In genomic region chr17:44825236-44825635, GRCh38 we compare ENCODE assay signal across 17 cellular contexts. TPM values are rescaled to one million over a fixed set of nuclear protein-coding genes. Genes with fewer than 3 reads are reported as not detected.
A peak's percentile ranks its signal among the peaks of the same experiment; 100 is the strongest.
DNase-seq lines count a peak whose midpoint lies in the region; ATAC-seq and TF ChIP-seq lines count a peak whose summit lies in the region.
"Not testable (repeated sequence)": the region's sequence is repeated elsewhere in the genome, so short reads cannot be mapped to it uniquely, and the experiment has no call there.
"Had no signal": no experiment of that assay in that cellular context is flagged by ENCODE, and none has a peak within 500 bp of the region (broad histone marks: within the 10 kb centered on the region; RNA-seq: fewer than 3 reads in every experiment).

No MANE protein-coding gene starts in this region.

- H3K27ac ChIP-seq in Panc1 (ENCODE audit: low read length) (peak overlapping the region; percentile 97; the same call in 1 of the 2 replicates), epithelial cell of prostate (peak overlapping the region; percentile 79), left ventricle myocardium inferior (replicated peaks) (peak overlapping the region; percentile 94)
- H3K27ac ChIP-seq in trophoblast cell (ENCODE audit: low read depth, low read length); spleen: not testable (repeated sequence)

- BruUV-seq in Panc1 (replicated peaks; lab: Mats Ljungman, UMichigan): not testable (repeated sequence)

- H3K18ac ChIP-seq in trophoblast cell (ENCODE audit: low read length): not testable (repeated sequence)

- not testable (repeated sequence) for H2AFZ ChIP-seq in trophoblast cell (ENCODE audit: insufficient read depth, low read length, poor library complexity)

- H3K4me3 ChIP-seq in Panc1 (ENCODE audit: low read depth in 2 of 2, low read length in 2 of 2); left ventricle myocardium inferior; trophoblast cell (ENCODE audit: low read depth, low read length); spleen: not testable (repeated sequence)

- H2BK120ac ChIP-seq in trophoblast cell (ENCODE audit: insufficient read depth, low read length, poor library complexity): not testable (repeated sequence)

- H3K4me2 ChIP-seq in trophoblast cell (ENCODE audit: low read length): not testable (repeated sequence)

- TF ChIP-seq POLR2A in spleen (IDR thresholded peaks at IDR 0.05): not testable (repeated sequence)

- H3K14ac ChIP-seq in trophoblast cell (ENCODE audit: low read length): not testable (repeated sequence)

- WGBS in trophoblast cell (ENCODE audit: extremely low coverage, insufficient coverage, insufficient read length): no CpG with 5 or more reads among the region's 9 CpGs
- WGBS in spleen, 5 donors: 93 to 99% (median 95%) methylated on average over 9 of the region's 9 CpGs

- not testable (repeated sequence) for ATAC-seq in Panc1

- H3K79me1 ChIP-seq in trophoblast cell (ENCODE audit: low read length): peaks cover 10% of the 10 kb centered on the region

- not testable (repeated sequence) for H2BK12ac ChIP-seq in trophoblast cell (ENCODE audit: low read length)

- H3K36me3 ChIP-seq in Panc1 (ENCODE audit: control insufficient read depth, insufficient read depth, low read length); left ventricle myocardium inferior; trophoblast cell (ENCODE audit: control insufficient read depth in 1 of 2, insufficient read depth in 2 of 2, low read length in 2 of 2); spleen: not testable (repeated sequence)

- H4K8ac ChIP-seq in trophoblast cell (ENCODE audit: low read depth, low read length): not testable (repeated sequence)

- H3K9ac ChIP-seq in trophoblast cell (ENCODE audit: low read length): not testable (repeated sequence)

- not testable (repeated sequence) for H3K9me3 ChIP-seq in Panc1 (ENCODE audit: control insufficient read depth, insufficient read depth, low read depth, low read length); left ventricle myocardium inferior (replicated peaks); trophoblast cell (ENCODE audit: insufficient read depth, low read depth, low read length); spleen

- H2AK5ac ChIP-seq in trophoblast cell (ENCODE audit: low read length): not testable (repeated sequence)

- not testable (repeated sequence) for H4K12ac ChIP-seq in trophoblast cell (ENCODE audit: low read depth, low read length)

- in situ Hi-C loops in Panc1 (cut with HindIII; ENCODE audit: low pct_unique_long_range_greater_than_20kb, low sequenced_read_pairs): not testable (repeated sequence)

- peaks cover 13% of the 10 kb centered on the region for H3K79me2 ChIP-seq in trophoblast cell (ENCODE audit: control insufficient read depth, insufficient read depth, low read length, poor library complexity)

- POLR2A ChIA-PET in Panc1 (lab: Charles Lee): not testable (repeated sequence)

- DNase-seq in ELF-1 (ENCODE audit: low read depth, low spot score) (peak; percentile 16), trophoblast cell (peak; percentile 65 to 76), spleen (peak; percentile 9)
- DNase-seq in Panc1 (ENCODE audit: low read depth, low spot score); epithelial cell of prostate (ENCODE audit: low read depth, low spot score); left ventricle myocardium inferior: not testable (repeated sequence)

- not testable (repeated sequence) for H4K91ac ChIP-seq in trophoblast cell (ENCODE audit: low read depth, low read length)

- not testable (repeated sequence) for TF ChIP-seq CTCF in Panc1 (IDR thresholded peaks at IDR 0.05); left ventricle myocardium inferior (IDR thresholded peaks at IDR 0.05; ENCODE audit: borderline replicate concordance); spleen (IDR thresholded peaks at IDR 0.05 in 8 of 11, conservative IDR thresholded peaks at IDR 0.05 in 3 of 11)

- not testable (repeated sequence) for H3K23ac ChIP-seq in trophoblast cell (ENCODE audit: low read length)

- H2BK5ac ChIP-seq in trophoblast cell (ENCODE audit: low read depth, low read length, poor library complexity): not testable (repeated sequence)

- H3K4me1 ChIP-seq in Panc1 (ENCODE audit: control insufficient read depth, insufficient read depth, low read length): peaks cover 15% of the 10 kb centered on the region
- H3K4me1 ChIP-seq in left ventricle myocardium inferior: peaks cover 66% of the 10 kb centered on the region
- not testable (repeated sequence) for H3K4me1 ChIP-seq in trophoblast cell (ENCODE audit: control insufficient read depth in 1 of 2, insufficient read depth in 2 of 2, low read length in 2 of 2)
- H3K4me1 ChIP-seq in spleen: peaks cover 6 to 18% (median 15%) of the 10 kb centered on the region in 6 donors

- CTCF ChIA-PET in Panc1 (lab: Charles Lee): not testable (repeated sequence)

- peak overlapping the region; percentile 83 for H3K4ac ChIP-seq in trophoblast cell (ENCODE audit: low read depth, low read length)

- not testable (repeated sequence) for H3K27me3 ChIP-seq in Panc1 (ENCODE audit: control insufficient read depth, insufficient read depth, low read length); trophoblast cell (ENCODE audit: insufficient read depth, low read length)
- peaks cover 23% of the 10 kb centered on the region for H3K27me3 ChIP-seq in left ventricle myocardium inferior (ENCODE audit: low read depth)
- peaks cover 3 to 97% (median 58%) of the 10 kb centered on the region in 7 donors for H3K27me3 ChIP-seq in spleen (replicated peaks in 1 of 7)

- intact Hi-C loops in Panc1 (cut with micrococcal nuclease; ENCODE audit: unreplicated experiment); spleen (cut with DNase I; ENCODE audit: low total_unique reads): not testable (repeated sequence)
- intact Hi-C loops in left ventricle myocardium inferior (cut with micrococcal nuclease): loop anchor here (5.0 kb wide), 1 partner anchor 38 kb away; no protein-coding TSS in a partner anchor

RNA-seq across cellular contexts. Expression of gene GJC1, which starts 4.9 kb away (rescaled TPM):
- total RNA-seq in Panc1 (2021; ENCODE audit: unreplicated experiment) (89.4 TPM), left ventricle myocardium inferior (18.8 TPM), spleen (1 to 10 TPM in 4 of 7 donors, under 1 TPM in 3; 0.43 to 1.8 (median 1.1) TPM)
- 33.6 TPM for polyA plus RNA-seq in Panc1 (2012; ENCODE audit: insufficient read length)
- polyA plus RNA-seq in trophoblast cell (2013): 17.0 and 18.0 TPM in 2 replicates
- polyA plus RNA-seq in spleen: under 1 TPM; 0.41 to 0.86 (median 0.80) TPM
- total RNA-seq: CD4-positive, alpha-beta T cell had no signal
- polyA plus RNA-seq: CD14-positive monocyte; CD8-positive, alpha-beta memory T cell had no signal

RNA-seq across cellular contexts. Expression of gene HIGD1B, which starts 22.4 kb away (rescaled TPM):
- total RNA-seq in Panc1 (2021; ENCODE audit: unreplicated experiment): not detected
- not detected for polyA plus RNA-seq in Panc1 (2012; ENCODE audit: insufficient read length)
- 18.3 TPM for total RNA-seq in left ventricle myocardium inferior
- polyA plus RNA-seq in trophoblast cell (2013): not detected in 2 replicates
- total RNA-seq in spleen: not detected
- 1 to 10 TPM in 1 of 3 donors, under 1 TPM in 1, not detected in 1; 0.38 to 1.7 TPM for polyA plus RNA-seq in spleen
- total RNA-seq: A172; A673; CD4-positive, alpha-beta T cell; CD8-positive, alpha-beta memory T cell; G401; GM23338; H4; H9; HFFc6 had no signal
- polyA plus RNA-seq: BJ, CD14-positive monocyte, GM23338 had no signal

Comparison
In these comparisons a context has a peak if more than half of its experiments do, and no peak if none do; other contexts are left out.
1. RNA of gene HIGD1B, which starts 22.4 kb away (total RNA-seq): 18.3 TPM in left ventricle myocardium inferior (single experiment); not detected in Panc1 (single experiment) and not detected in spleen; every median in the first group is over 10 times any median in the second.